ENCODE assay signal across 8 cellular contexts in the genomic region with DNA sequence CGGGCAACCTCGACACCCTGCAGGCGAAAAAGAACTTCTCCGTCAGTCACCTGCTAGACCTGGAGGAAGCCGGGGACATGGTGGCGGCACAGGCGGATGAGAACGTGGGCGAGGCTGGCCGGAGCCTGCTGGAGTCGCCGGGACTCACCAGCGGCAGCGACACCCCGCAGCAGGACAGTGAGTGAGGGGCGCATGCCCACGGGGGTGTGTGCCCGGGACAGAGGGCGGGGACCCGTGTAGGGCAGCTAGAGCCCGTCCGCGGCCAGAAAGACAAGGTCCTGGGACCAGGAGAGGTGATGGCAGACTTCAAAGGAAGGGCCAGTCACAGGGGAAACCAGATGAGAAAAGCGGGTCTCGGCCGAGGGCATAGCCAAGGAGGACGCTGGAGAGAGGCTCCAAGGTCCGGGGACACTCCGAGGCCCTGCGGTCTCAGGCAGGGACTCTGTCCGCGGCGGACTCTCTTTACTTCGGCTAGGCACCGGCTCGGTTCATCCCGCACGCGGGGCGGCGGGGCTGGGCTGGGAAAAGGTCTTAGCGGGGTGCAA. TPM values are rescaled to one million over a fixed set of nuclear protein-coding genes. Genes with fewer than 3 reads are reported as not detected.
DNase-seq lines count a peak whose midpoint lies in the region; ATAC-seq and TF ChIP-seq lines count a peak whose summit lies in the region.

No MANE protein-coding gene starts in this region.

- peaks cover 0 to 64% (median 35%) of the 10 kb centered on the region in 6 donors for H3K4me1 ChIP-seq in spleen

- H3K9me3 ChIP-seq in spleen = no peaks in the 10 kb centered on the region

- DNase-seq in DMS53 (lab: John Stamatoyannopoulos, UW) = peak; percentile 71
- DNase-seq in DMS53 treated with DMSO at 0.1 percent for 48 hours (lab: John Stamatoyannopoulos, UW; ENCODE audit: unreplicated experiment) = no peak
- no peak for DNase-seq in astrocyte of the cerebellum (ENCODE audit: low read depth)
- DNase-seq in iPS-NIHi7 (ENCODE audit: extremely low spot score) = peak; percentile 36
- DNase-seq in spleen = peak; percentile 67
- no peak for DNase-seq in SHP77 treated with DMSO at 0.1 percent for 48 hours (lab: John Stamatoyannopoulos, UW)

- H3K27ac ChIP-seq in spleen = peak overlapping the region in 3 of 8 donors; percentile 10 to 32 (median 18)

- ATAC-seq in HG03095 (IDR thresholded peaks at IDR 0.05; ENCODE audit: unreplicated experiment) = no peak
- no peak for ATAC-seq in HG03342 (IDR thresholded peaks at IDR 0.05; ENCODE audit: unreplicated experiment)

- peaks cover 10 to 100% (median 92%) of the 10 kb centered on the region in 7 donors for H3K27me3 ChIP-seq in spleen (replicated peaks in 1 of 7)

- TF ChIP-seq POLR2A in spleen (IDR thresholded peaks at IDR 0.05) = no peak

- no peaks in the 10 kb centered on the region for H3K36me3 ChIP-seq in spleen

- H3K4me3 ChIP-seq in astrocyte of the cerebellum (ENCODE audit: low read depth, low read length) (peak overlapping the region; percentile 85), spleen (peak overlapping the region; percentile 16 to 62 (median 32))

- intact Hi-C loops in spleen (cut with DNase I; ENCODE audit: low total_unique reads) = no loop called here

- in situ Hi-C loops in astrocyte of the cerebellum (cut with HindIII; ENCODE audit: low sequenced_read_pairs) = loop anchor here (25.0 kb wide), 1 partner anchor 727 kb away; no protein-coding TSS in a partner anchor

- 0 to 11% (median 2%) methylated on average over 6 to 42 of the region's 42 CpGs for WGBS in spleen, 5 donors

- TF ChIP-seq CTCF in astrocyte of the cerebellum (IDR thresholded peaks at IDR 0.05; ENCODE audit: low read depth, low read length, missing control alignments) (no peak), spleen (IDR thresholded peaks at IDR 0.05 in 8 of 11, conservative IDR thresholded peaks at IDR 0.05 in 3 of 11) (no peak)

RNA-seq across cellular contexts. Expression of a gene that starts 0.4 kb away (rescaled TPM):
- total RNA-seq in spleen = 1 to 10 TPM; 1.2 to 4.9 (median 3.0) TPM
- polyA plus RNA-seq in spleen = 1 to 10 TPM; 3.1 to 5.9 (median 4.6) TPM

Comparison
In these comparisons a context has a peak if more than half of its experiments do, and no peak if none do; other contexts are left out.
1. DNase-seq: peak in DMS53 (single experiment), iPS-NIHi7 (single experiment) and spleen (single experiment); none in DMS53 treated with DMSO at 0.1 percent for 48 hours (single experiment), astrocyte of the cerebellum (single experiment) and SHP77 treated with DMSO at 0.1 percent for 48 hours (single experiment).